19 cellular contexts compared by ENCODE assay signal in the genomic region with DNA sequence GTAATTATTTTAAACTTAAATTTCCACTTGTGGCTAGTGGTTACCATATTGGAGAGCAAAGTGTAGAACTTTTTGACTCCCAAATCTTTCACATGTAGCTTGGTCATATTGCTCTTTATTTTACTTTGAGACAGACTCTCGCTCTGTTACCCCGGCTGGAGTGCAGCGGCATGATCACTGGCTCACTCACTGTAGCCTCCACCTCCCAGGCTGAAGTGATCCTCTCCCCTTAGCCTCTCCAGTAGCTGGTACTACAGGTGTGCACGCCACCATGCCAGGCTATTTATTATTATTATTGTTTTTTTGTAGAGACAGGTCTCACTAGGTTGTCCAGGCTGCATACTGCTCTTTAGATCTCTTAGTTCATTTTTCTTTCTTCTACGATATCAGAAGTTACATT. TPM values are rescaled to one million over a fixed set of nuclear protein-coding genes. Genes with fewer than 3 reads are reported as not detected.
DNase-seq lines count a peak whose midpoint lies in the region; ATAC-seq, FAIRE-seq and TF ChIP-seq lines count a peak whose summit lies in the region.
"Had no signal": no experiment of that assay in that cellular context is flagged by ENCODE, and none has a peak within 500 bp of the region (broad histone marks: within the 10 kb centered on the region; RNA-seq: fewer than 3 reads in every experiment).

No MANE protein-coding gene starts in this region.

- dilution Hi-C loops in endothelial cell of umbilical vein (cut with MboI; ENCODE audit: extremely low pct_ligation_motif_present, low sequenced_read_pairs), result no loop called here

- no peaks in the 10 kb centered on the region for H3K9me3 ChIP-seq in CD4-positive, CD25-positive, alpha-beta regulatory T cell (ENCODE audit: control insufficient read depth in 2 of 2, low read length in 2 of 2)
- H3K9me3 ChIP-seq in endothelial cell of umbilical vein (replicated peaks; ENCODE audit: control insufficient read depth, insufficient read depth, low read length) (no peaks in the 10 kb centered on the region), pancreas (no peaks in the 10 kb centered on the region), left lung (no peaks in the 10 kb centered on the region)

- H3K9me1 ChIP-seq in endothelial cell of umbilical vein (replicated peaks; ENCODE audit: control insufficient read depth, extremely low read depth, insufficient read depth, low read length), result no peaks in the 10 kb centered on the region

- H3K4me1 Mint-ChIP-seq in CD4-positive, CD25-positive, alpha-beta regulatory T cell, result peaks cover 31 to 72% (median 54%) of the 10 kb centered on the region in 4 donors
- peaks cover 33% of the 10 kb centered on the region for H3K4me1 Mint-ChIP-seq in activated CD4-positive, alpha-beta memory T cell treated with anti-CD3 and anti-CD28 coated beads, Interleukin-2, amount 10 ng/mL, durations not matched to agents 7 days and 5 days

- H3K4me3 ChIP-seq in CD4-positive, CD25-positive, alpha-beta regulatory T cell (ENCODE audit: low read depth, low read length), result no peak overlapping the region
- H3K4me3 ChIP-seq in endothelial cell of umbilical vein (replicated peaks in 1 of 3; ENCODE audit: insufficient read depth in 1 of 3, low read depth in 1 of 3, low read length in 3 of 3) (peak overlapping the region in 2 of 3 experiments; percentile 17 to 27), pancreas (peak overlapping the region in 3 of 4 donors; percentile 90 to 97 (median 97)), left lung (peak overlapping the region in 1 of 2 donors; percentile 99)
- H3K4me3 ChIP-seq: K562 had no signal

- no peak overlapping the region for H2AFZ ChIP-seq in endothelial cell of umbilical vein (ENCODE audit: low read depth, low read length)

- no peaks in the 10 kb centered on the region for H3K36me3 ChIP-seq in CD4-positive, CD25-positive, alpha-beta regulatory T cell (ENCODE audit: control insufficient read depth, insufficient read depth, low read length)
- H3K36me3 ChIP-seq in endothelial cell of umbilical vein (ENCODE audit: control insufficient read depth in 2 of 2, extremely low read depth in 1 of 2, insufficient read depth in 2 of 2, low read length in 2 of 2) (peaks cover 0 to 4% of the 10 kb centered on the region in 2 experiments), pancreas (no peaks in the 10 kb centered on the region), left lung (no peaks in the 10 kb centered on the region)

- H4K20me1 ChIP-seq in endothelial cell of umbilical vein (replicated peaks; ENCODE audit: control insufficient read depth, extremely low read depth, insufficient read depth, low read length), result peaks cover 8% of the 10 kb centered on the region

- TF ChIP-seq POLR2A in endothelial cell of umbilical vein (IDR thresholded peaks at IDR 0.05; ENCODE audit: low read depth, low read length), result no peak

- FAIRE-seq in endothelial cell of umbilical vein (lab: Jason Lieb, UNC) (no peak), pancreas (lab: Jason Lieb, UNC) (no peak)
- FAIRE-seq: GM19239, K562 had no signal

- BruUV-seq in endothelial cell of umbilical vein (replicated peaks; lab: Mats Ljungman, UMichigan), result no TSS peak

- H3K9ac ChIP-seq in endothelial cell of umbilical vein (replicated peaks; ENCODE audit: extremely low read depth, insufficient read depth, low read length), result no peak overlapping the region

- H3K27me3 Mint-ChIP-seq in CD4-positive, CD25-positive, alpha-beta regulatory T cell, result no peaks in the 10 kb centered on the region
- H3K27me3 Mint-ChIP-seq in activated CD4-positive, alpha-beta memory T cell treated with anti-CD3 and anti-CD28 coated beads, Interleukin-2, amount 10 ng/mL, durations not matched to agents 7 days and 5 days, result no peaks in the 10 kb centered on the region

- TF ChIP-seq CTCF in RWPE1 (conservative IDR thresholded peaks at IDR 0.05; ENCODE audit: low read depth) (no peak), endothelial cell of umbilical vein (IDR thresholded peaks at IDR 0.05; ENCODE audit: extremely low read depth in 1 of 2, insufficient read depth in 1 of 2, low read depth in 1 of 2, low read length in 2 of 2) (no peak), pancreas (IDR thresholded peaks at IDR 0.05) (no peak), left lung (IDR thresholded peaks at IDR 0.05) (no peak)

- no peak for ATAC-seq in CD4-positive, CD25-positive, alpha-beta regulatory T cell (ENCODE audit: low read depth in 2 of 2)
- ATAC-seq in pancreas (no peak), left lung (no peak)
- ATAC-seq: activated naive CD4-positive, alpha-beta T cell treated with anti-CD3 and anti-CD28 coated beads, Interleukin-2, amount 50 U/mL, for 72 hours; activated T-cell treated with anti-CD3 and anti-CD28 coated beads, Interleukin-2, amount 50 U/mL, for 4 hours; K562; stimulated activated effector memory CD8-positive, alpha-beta T cell treated with anti-CD3 and anti-CD28 coated beads, Interleukin-12 subunit alpha, Interleukin-12 subunit beta, amount 100 ng/mL, for 72 hours had no signal

- H3K4me3 Mint-ChIP-seq in CD4-positive, CD25-positive, alpha-beta regulatory T cell, result peak overlapping the region; percentile 27 to 79 (median 34)
- no peak overlapping the region for H3K4me3 Mint-ChIP-seq in activated CD4-positive, alpha-beta memory T cell treated with anti-CD3 and anti-CD28 coated beads, Interleukin-2, amount 10 ng/mL, durations not matched to agents 7 days and 5 days
- H3K4me3 Mint-ChIP-seq: activated CD4-positive, alpha-beta T cell treated with anti-CD3 and anti-CD28 coated beads, Interleukin-2, amount 10 ng/mL, durations not matched to agents 7 days and 5 days; activated T-cell treated with anti-CD3 and anti-CD28 coated beads, Interleukin-2, amount 50 U/mL, for 4 hours; stimulated activated effector memory CD8-positive, alpha-beta T cell treated with anti-CD3 and anti-CD28 coated beads, Interleukin-12 subunit alpha, Interleukin-12 subunit beta, amount 100 ng/mL, for 72 hours had no signal

- H3K79me2 ChIP-seq in endothelial cell of umbilical vein (ENCODE audit: control insufficient read depth, insufficient read depth, low read length), result peaks cover 94% of the 10 kb centered on the region

- peaks cover 32% of the 10 kb centered on the region for H3K4me1 ChIP-seq in CD4-positive, CD25-positive, alpha-beta regulatory T cell (ENCODE audit: control insufficient read depth, insufficient read depth, low read length, poor library complexity, severe bottlenecking)
- H3K4me1 ChIP-seq in endothelial cell of umbilical vein (ENCODE audit: control insufficient read depth, extremely low read depth, insufficient read depth, low read length), result peaks cover 48% of the 10 kb centered on the region
- peaks cover 19 to 35% (median 29%) of the 10 kb centered on the region in 3 donors for H3K4me1 ChIP-seq in pancreas
- H3K4me1 ChIP-seq in left lung, result peaks cover 13 to 74% of the 10 kb centered on the region in 2 donors

- POLR2A ChIA-PET in RWPE1 (lab: Yijun Ruan, JAX; ENCODE audit: low non-redundant PET) (interaction anchor here (0.6 kb wide), 1 partner anchor 111 kb away, joined by 3 read pairs; no protein-coding TSS in a partner anchor), endothelial cell of umbilical vein (lab: Charles Lee) (interaction anchor here (1.5 kb wide), 1 partner anchor 98 kb away, joined by 3 read pairs; no protein-coding TSS in a partner anchor)
- POLR2A ChIA-PET in activated CD4-positive, alpha-beta memory T cell treated with anti-CD3 and anti-CD28 coated beads, Interleukin-2, amount 10 ng/mL, durations not matched to agents 7 days and 5 days (lab: Charles Lee), result no interaction called here

- no peaks in the 10 kb centered on the region for H3K36me3 Mint-ChIP-seq in CD4-positive, CD25-positive, alpha-beta regulatory T cell
- peaks cover 8% of the 10 kb centered on the region for H3K36me3 Mint-ChIP-seq in activated CD4-positive, alpha-beta memory T cell treated with anti-CD3 and anti-CD28 coated beads, Interleukin-2, amount 10 ng/mL, durations not matched to agents 7 days and 5 days (ENCODE audit: low read depth)
- H3K36me3 Mint-ChIP-seq: mesothelial cell of epicardium had no signal

- H3K9me3 Mint-ChIP-seq in CD4-positive, CD25-positive, alpha-beta regulatory T cell, result no peaks in the 10 kb centered on the region
- no peaks in the 10 kb centered on the region for H3K9me3 Mint-ChIP-seq in activated CD4-positive, alpha-beta memory T cell treated with anti-CD3 and anti-CD28 coated beads, Interleukin-2, amount 10 ng/mL, durations not matched to agents 7 days and 5 days
- H3K9me3 Mint-ChIP-seq: activated CD4-positive, alpha-beta T cell treated with anti-CD3 and anti-CD28 coated beads, Interleukin-2, amount 10 ng/mL, durations not matched to agents 7 days and 5 days; activated naive CD4-positive, alpha-beta T cell treated with anti-CD3 and anti-CD28 coated beads, Interleukin-2, amount 50 U/mL, for 72 hours; activated T-cell treated with anti-CD3 and anti-CD28 coated beads, Interleukin-2, amount 50 U/mL, for 4 hours; mesothelial cell of epicardium; stimulated activated effector memory CD8-positive, alpha-beta T cell treated with anti-CD3 and anti-CD28 coated beads, Interleukin-12 subunit alpha, Interleukin-12 subunit beta, amount 100 ng/mL, for 72 hours had no signal

- no peak overlapping the region for H3K27ac Mint-ChIP-seq in CD4-positive, CD25-positive, alpha-beta regulatory T cell
- no peak overlapping the region for H3K27ac Mint-ChIP-seq in activated CD4-positive, alpha-beta memory T cell treated with anti-CD3 and anti-CD28 coated beads, Interleukin-2, amount 10 ng/mL, durations not matched to agents 7 days and 5 days
- H3K27ac Mint-ChIP-seq: activated CD4-positive, alpha-beta T cell treated with anti-CD3 and anti-CD28 coated beads, Interleukin-2, amount 10 ng/mL, durations not matched to agents 7 days and 5 days; activated naive CD4-positive, alpha-beta T cell treated with anti-CD3 and anti-CD28 coated beads, Interleukin-2, amount 50 U/mL, for 72 hours; mesothelial cell of epicardium; stimulated activated effector memory CD8-positive, alpha-beta T cell treated with anti-CD3 and anti-CD28 coated beads, Interleukin-12 subunit alpha, Interleukin-12 subunit beta, amount 100 ng/mL, for 72 hours had no signal

- H3K27ac ChIP-seq in CD4-positive, CD25-positive, alpha-beta regulatory T cell (ENCODE audit: insufficient read depth, low read length, poor library complexity, severe bottlenecking), result no peak overlapping the region
- H3K27ac ChIP-seq in RWPE1 (peak overlapping the region; percentile 22), endothelial cell of umbilical vein (ENCODE audit: insufficient read depth, low read depth, low read length) (no peak overlapping the region), pancreas (peak overlapping the region in 2 of 4 donors; percentile 100), left lung (peak overlapping the region in 1 of 2 donors; percentile 98)

- CTCF ChIA-PET in RWPE1 (lab: Yijun Ruan, JAX) (no interaction called here), endothelial cell of umbilical vein (lab: Charles Lee) (interaction anchor here (1.1 to 2.1 kb wide), 2 partner anchors 11 to 233 kb away, joined by 4 to 5 read pairs; partner anchors contain the start of gene PLD1)
- CTCF ChIA-PET in activated CD4-positive, alpha-beta memory T cell treated with anti-CD3 and anti-CD28 coated beads, Interleukin-2, amount 10 ng/mL, durations not matched to agents 7 days and 5 days (lab: Charles Lee), result no interaction called here

- no peak for DNase-seq in CD4-positive, CD25-positive, alpha-beta regulatory T cell
- DNase-seq in RWPE1 (ENCODE audit: low spot score) (no peak), endothelial cell of umbilical vein (ENCODE audit: low read depth, low spot score) (no peak), pancreas (no peak), HCEC 1CT (no peak), NCI-H187 treated with DMSO at 0.1 percent for 48 hours (lab: John Stamatoyannopoulos, UW) (no peak), left lung (no peak)
- DNase-seq in activated CD4-positive, alpha-beta memory T cell treated with anti-CD3 and anti-CD28 coated beads, Interleukin-2, amount 10 ng/mL, durations not matched to agents 7 days and 5 days, result no peak
- DNase-seq: activated CD4-positive, alpha-beta T cell treated with anti-CD3 and anti-CD28 coated beads, Interleukin-2, amount 10 ng/mL, durations not matched to agents 7 days and 5 days; activated T-cell treated with anti-CD3 and anti-CD28 coated beads, Interleukin-2, amount 50 U/mL, for 4 hours; central memory CD4-positive, alpha-beta T cell; DMS153; NCI-H1092 treated with DMSO at 0.1 percent for 48 hours; NCI-H2227 treated with DMSO at 0.1 percent for 48 hours had no signal

- peak overlapping the region; percentile 98 for H3K4me2 ChIP-seq in endothelial cell of umbilical vein (ENCODE audit: insufficient read depth, low read length)

- WGBS in pancreas, 2 donors, result 44 to 48% methylated on average over 5 of the region's 5 CpGs

- H3K27me3 ChIP-seq in CD4-positive, CD25-positive, alpha-beta regulatory T cell (ENCODE audit: control insufficient read depth, insufficient read depth, low read length), result no peaks in the 10 kb centered on the region
- H3K27me3 ChIP-seq in endothelial cell of umbilical vein (ENCODE audit: control insufficient read depth in 2 of 2, insufficient read depth in 2 of 2, low read length in 2 of 2) (no peaks in the 10 kb centered on the region), pancreas (no peaks in the 10 kb centered on the region), left lung (no peaks in the 10 kb centered on the region)

- intact Hi-C loops in endothelial cell of umbilical vein (cut with micrococcal nuclease) (loop anchor here (5.0 to 10.0 kb wide), 3 partner anchors 272 to 836 kb away; no protein-coding TSS in a partner anchor), pancreas (cut with DNase I) (loop anchor here in 1 of 3 donors (10.0 kb wide), 1 partner anchor 52 kb away; no protein-coding TSS in a partner anchor), left lung (cut with DNase I) (loop anchor here in 1 of 2 donors (5.0 kb wide), 1 partner anchor 84 kb away; no protein-coding TSS in a partner anchor)

RNA-seq across cellular contexts. Expression of gene FNDC3B, which starts 3.9 kb away (rescaled TPM):
- total RNA-seq in CD4-positive, CD25-positive, alpha-beta regulatory T cell, result 31.8 TPM
- polyA plus RNA-seq in CD4-positive, CD25-positive, alpha-beta regulatory T cell, result 10 to 100 TPM in 2 of 4 donors, 1 to 10 TPM in 2; 6.8 to 17.1 (median 10.5) TPM
- total RNA-seq in endothelial cell of umbilical vein (295 and 302 TPM in 2 replicates), pancreas (100 to 1,000 TPM in 2 of 6 donors, 10 to 100 TPM in 4; 67.5 to 126 (median 79.0) TPM), left lung (100 to 1,000 TPM; 182 to 185 TPM)
- polyA plus RNA-seq in endothelial cell of umbilical vein (73.3 and 91.6 TPM in 2 replicates), pancreas (10 to 100 TPM in 1 of 2 donors, 1 to 10 TPM in 1; 9.3 to 14.6 TPM)
- polyA plus RNA-seq in endothelial cell of umbilical vein (2011; cell fraction: cytosol; rRNA removed), result 33.7 and 41.2 TPM in 2 replicates
- 145 and 149 TPM in 2 replicates for polyA plus RNA-seq in endothelial cell of umbilical vein (2011; cell fraction: nucleus; rRNA removed)
- 102 and 121 TPM in 2 replicates for polyA plus RNA-seq in endothelial cell of umbilical vein (2012)
- 528 and 540 TPM in 2 replicates for polyA minus RNA-seq in endothelial cell of umbilical vein
- polyA minus RNA-seq in endothelial cell of umbilical vein (2011; cell fraction: cytosol; rRNA and poly(A)+ RNA removed), result 13.1 TPM
- polyA minus RNA-seq in endothelial cell of umbilical vein (2011; cell fraction: nucleus; rRNA and poly(A)+ RNA removed), result 861 and 1,327 TPM in 2 replicates
- 10 to 100 TPM; 21.6 to 21.8 TPM for total RNA-seq in activated CD4-positive, alpha-beta memory T cell treated with anti-CD3 and anti-CD28 coated beads, Interleukin-2, amount 10 ng/mL, durations not matched to agents 7 days and 5 days
